Comparison of ENCODE assay signal across 8 cellular contexts in the genomic region with DNA sequence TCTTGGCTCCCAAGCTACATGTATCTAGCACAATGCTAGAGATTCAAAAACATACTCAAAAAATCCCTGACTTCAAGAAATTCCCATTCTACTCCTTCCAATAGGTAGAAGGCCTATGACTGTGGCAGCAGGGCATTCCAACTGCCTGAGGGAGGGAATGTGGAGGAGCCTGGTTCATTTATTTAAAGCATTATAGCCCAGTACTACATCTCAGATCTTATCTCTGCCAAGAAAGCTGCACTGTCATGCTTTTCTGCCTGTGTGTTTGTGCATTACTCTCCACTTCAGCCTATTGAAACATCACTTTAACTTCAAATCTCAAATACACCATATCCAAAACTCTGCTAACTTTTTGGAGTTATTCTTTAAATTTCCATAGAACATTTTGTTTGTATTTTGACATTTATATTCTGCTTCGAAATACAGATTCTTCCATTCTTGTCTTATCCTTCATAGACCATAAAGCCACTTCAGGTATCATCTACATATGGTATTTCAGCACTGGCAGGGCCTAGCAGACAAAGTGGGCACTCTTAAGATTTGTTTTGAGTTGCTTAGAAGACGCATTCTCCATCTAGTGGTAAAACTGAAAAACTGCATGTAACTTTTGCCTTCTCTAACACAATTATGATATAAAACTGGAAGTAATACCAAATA. TPM values are rescaled to one million over a fixed set of nuclear protein-coding genes. Genes with fewer than 3 reads are reported as not detected.
DNase-seq lines count a peak whose midpoint lies in the region; ATAC-seq, FAIRE-seq and TF ChIP-seq lines count a peak whose summit lies in the region.

No MANE protein-coding gene starts in this region.

- H3K4me3 Mint-ChIP-seq in endodermal cell, result no peak overlapping the region

- H3K9me3 ChIP-seq in endodermal cell (ENCODE audit: control insufficient read depth, low read length) (no peaks in the 10 kb centered on the region), mucosa of descending colon (no peaks in the 10 kb centered on the region)

- H3K36me3 ChIP-seq in ACC112 (ENCODE audit: insufficient read depth, low read length), result no peaks in the 10 kb centered on the region
- H3K36me3 ChIP-seq in endodermal cell (ENCODE audit: control insufficient read depth, insufficient read depth, low read length), result no peaks in the 10 kb centered on the region
- no peaks in the 10 kb centered on the region for H3K36me3 ChIP-seq in mucosa of descending colon (ENCODE audit: low read depth)

- H3K27me3 ChIP-seq in ACC112 (ENCODE audit: insufficient read depth, low read length) (no peaks in the 10 kb centered on the region), endodermal cell (ENCODE audit: control insufficient read depth, insufficient read depth, low read length, poor library complexity, severe bottlenecking) (no peaks in the 10 kb centered on the region)

- peak; percentile 81 for ATAC-seq in HG03378 (IDR thresholded peaks at IDR 0.05; ENCODE audit: unreplicated experiment)
- peak; percentile 38 for ATAC-seq in mucosa of descending colon

- no peaks in the 10 kb centered on the region for H3K36me3 Mint-ChIP-seq in endodermal cell (ENCODE audit: low read depth)

- no peaks in the 10 kb centered on the region for H3K9me3 Mint-ChIP-seq in endodermal cell

- H3K4me1 Mint-ChIP-seq in endodermal cell, result no peaks in the 10 kb centered on the region

- H2AFZ ChIP-seq in ACC112 (ENCODE audit: low read length, unreplicated experiment), result peak overlapping the region; percentile 71

- TF ChIP-seq CTCF in endodermal cell (conservative IDR thresholded peaks at IDR 0.05) (peak; percentile 85), mucosa of descending colon (IDR thresholded peaks at IDR 0.05) (peak; percentile 42)

- H3K4me3 ChIP-seq in ACC112 (ENCODE audit: low read depth, low read length) (no peak overlapping the region), endodermal cell (ENCODE audit: low read length) (no peak overlapping the region), mucosa of descending colon (no peak overlapping the region)

- no peaks in the 10 kb centered on the region for H3K4me1 ChIP-seq in ACC112 (ENCODE audit: control insufficient read depth, insufficient read depth, low read length, unreplicated experiment)
- H3K4me1 ChIP-seq in endodermal cell (ENCODE audit: control insufficient read depth, insufficient read depth, low read length), result no peaks in the 10 kb centered on the region
- no peaks in the 10 kb centered on the region for H3K4me1 ChIP-seq in mucosa of descending colon (ENCODE audit: low read depth)

- 4% methylated on average over 2 of the region's 2 CpGs; no CpG with 5 or more reads in 1 of the 2 experiments for WGBS in endodermal cell (ENCODE audit: insufficient coverage in 1 of 2, insufficient read length in 1 of 2), 2 experiments

- H3K27me3 Mint-ChIP-seq in endodermal cell (ENCODE audit: insufficient read depth), result no peaks in the 10 kb centered on the region

- FAIRE-seq in RCC 7860 (lab: Jason Lieb, UNC), result peak; percentile 86

- H3K27ac ChIP-seq in ACC112 (ENCODE audit: low read depth, low read length), result no peak overlapping the region
- H3K27ac ChIP-seq in endodermal cell (ENCODE audit: low read depth, low read length), result no peak overlapping the region

- H3K9ac ChIP-seq in endodermal cell (ENCODE audit: extremely low read depth, low read length, poor library complexity, severe bottlenecking), result no peak overlapping the region

- H3K27ac Mint-ChIP-seq in endodermal cell, result no peak overlapping the region

- no peaks in the 10 kb centered on the region for H3K79me2 ChIP-seq in ACC112 (ENCODE audit: control insufficient read depth, insufficient read depth, low read length, unreplicated experiment)

- intact Hi-C loops in mucosa of descending colon (cut with DNase I, micrococcal nuclease), result no loop called here

- DNase-seq in GM03348 (ENCODE audit: low spot score), result peak; percentile 70
- DNase-seq in RCC 7860 (ENCODE audit: low spot score), result peak; percentile 60
- no peak for DNase-seq in endodermal cell
- DNase-seq in mucosa of descending colon, result no peak
- DNase-seq in anterior cingulate cortex (lab: John Stamatoyannopoulos, UW), result no peak
- DNase-seq in effector CD4-positive, alpha-beta T cell, result no peak

RNA-seq across cellular contexts. Expression of a gene that starts 59.1 kb away (rescaled TPM):
- 10 to 100 TPM; 10.4 to 16.5 TPM for total RNA-seq in endodermal cell
- polyA plus RNA-seq in endodermal cell (2013, experiment 1 of 2), result 6.1 TPM
- polyA plus RNA-seq in endodermal cell (2013, experiment 2 of 2), result 6.6 TPM
- total RNA-seq in mucosa of descending colon, result 10 to 100 TPM in 2 of 3 donors, 1 to 10 TPM in 1; 9.3 to 21.5 (median 10.2) TPM

Comparison
In these comparisons a context has a peak if more than half of its experiments do, and no peak if none do; other contexts are left out.
1. DNase-seq: peak in GM03348 (single experiment) and RCC 7860 (single experiment); none in endodermal cell (single experiment), mucosa of descending colon (0 of 3), anterior cingulate cortex (0 of 58) and effector CD4-positive, alpha-beta T cell (single experiment).